In the genomic region with DNA sequence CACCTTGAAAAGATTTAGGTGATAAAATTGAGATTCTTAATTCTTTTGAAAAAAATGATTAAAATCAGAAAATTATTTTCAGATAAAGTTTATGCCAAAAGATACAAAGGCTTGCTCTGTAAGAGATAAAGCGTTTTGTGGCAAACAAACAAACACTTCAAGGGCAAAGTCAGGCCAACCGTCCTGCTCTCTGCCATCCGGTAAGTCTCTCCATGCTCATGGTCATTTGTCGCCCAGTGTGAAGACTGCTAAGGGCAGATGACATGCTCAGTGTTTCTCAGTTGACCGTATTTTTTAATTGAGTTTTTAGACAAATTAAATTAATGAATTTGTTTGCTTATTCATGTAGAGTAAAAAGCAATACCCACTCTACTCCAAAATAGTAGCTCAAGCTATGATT, we compare ENCODE assay signal across 28 cellular contexts.
"Had no signal": no experiment of that assay in that cellular context is flagged by ENCODE, and none has a peak within 500 bp of the region (broad histone marks: within the 10 kb centered on the region; RNA-seq: fewer than 3 reads in every experiment).

No MANE protein-coding gene starts in this region.

- H3K27me3 Mint-ChIP-seq: stimulated activated naive CD8-positive, alpha-beta T cell treated with anti-CD3 and anti-CD28 coated beads, Interleukin-15, amount 100 ng/mL, for 72 hours; stimulated activated naive CD8-positive, alpha-beta T cell treated with anti-CD3 and anti-CD28 coated beads, Interleukin-15, Interleukin-2, amounts not matched to agents 100 ng/mL and 50 ng/mL, for 24 hours; type B pancreatic cell had no signal

- H3K4me1 ChIP-seq: thyroid gland, tibial artery, transverse colon, uterus, vagina had no signal

- H3K27me3 ChIP-seq: stomach, suprapubic skin, testis, thyroid gland, tibial artery, tibial nerve, transverse colon, upper lobe of left lung, upper lobe of right lung, uterus, vagina had no signal

- H3K9me3 Mint-ChIP-seq: stimulated activated effector memory CD8-positive, alpha-beta T cell treated with anti-CD3 and anti-CD28 coated beads, Interleukin-12 subunit alpha, Interleukin-12 subunit beta, amount 100 ng/mL, for 72 hours; stimulated activated memory B cell treated with anti-CD40 and anti-IgM and Interleukin-4, amounts not matched to agents 10 μg/mL and 1 μg/mL and 100 μg/mL, for 72 hours; stimulated activated naive B cell treated with anti-CD40 and anti-IgM and Interleukin-4, amounts not matched to agents 10 μg/mL and 1 μg/mL and 100 μg/mL, for 72 hours; stimulated activated naive CD8-positive, alpha-beta T cell treated with anti-CD3 and anti-CD28 coated beads, Interleukin-15, amount 100 ng/mL, for 72 hours; stimulated activated naive CD8-positive, alpha-beta T cell treated with anti-CD3 and anti-CD28 coated beads, Interleukin-15, Interleukin-2, amounts not matched to agents 100 ng/mL and 50 ng/mL, for 24 hours; type B pancreatic cell had no signal

- DNase-seq: stimulated activated CD4-positive, alpha-beta T cell treated with anti-CD3 and anti-CD28 coated beads, Interleukin-2, amount 100 ng/mL, for 48 hours; stimulated activated CD4-positive, alpha-beta T cell treated with anti-CD3 and anti-CD28 coated beads, Interleukin-4, amount 100 ng/mL, for 1 hour; stimulated activated CD4-positive, alpha-beta T cell treated with anti-CD3 and anti-CD28 coated beads, Interleukin-4, amount 100 ng/mL, for 24 hours; stimulated activated CD4-positive, alpha-beta T cell treated with anti-CD3 and anti-CD28 coated beads, Interleukin-4, amount 100 ng/mL, for 4 hours; stimulated activated CD8-positive, alpha-beta memory T cell treated with anti-CD3 and anti-CD28 coated beads, Interleukin-4, amount 100 ng/mL, for 48 hours; stimulated activated naive B cell treated with anti-CD40 and anti-IgM and Interleukin-4, amounts not matched to agents 10 μg/mL and 1 μg/mL and 100 μg/mL, for 72 hours; stimulated activated naive CD4-positive, alpha-beta T cell; stimulated activated naive CD4-positive, alpha-beta T cell treated with Interleukin-2 at 50 U/mL for 16 hours; stimulated activated naive CD8-positive, alpha-beta T cell treated with anti-CD3 and anti-CD28 coated beads, Interleukin-15, amount 100 ng/mL, for 72 hours; stimulated activated naive CD8-positive, alpha-beta T cell treated with anti-CD3 and anti-CD28 coated beads, Interleukin-15, Interleukin-2, amounts not matched to agents 100 U/mL and 50 U/mL, for 24 hours; stomach; substantia nigra; testis; thyroid gland; tibial artery; transverse colon; trophoblast cell; upper lobe of left lung; upper lobe of right lung; uterus had no signal

- H3K4me1 Mint-ChIP-seq: stimulated activated memory B cell treated with anti-CD40 and anti-IgM and Interleukin-4, amounts not matched to agents 10 μg/mL and 1 μg/mL and 100 μg/mL, for 72 hours; stimulated activated naive B cell treated with anti-CD40 and anti-IgM and Interleukin-4, amounts not matched to agents 10 μg/mL and 1 μg/mL and 100 μg/mL, for 72 hours; stimulated activated naive CD8-positive, alpha-beta T cell treated with anti-CD3 and anti-CD28 coated beads, Interleukin-15, amount 100 ng/mL, for 72 hours had no signal

- H3K4me3 Mint-ChIP-seq: stimulated activated effector memory CD8-positive, alpha-beta T cell treated with anti-CD3 and anti-CD28 coated beads, Interleukin-12 subunit alpha, Interleukin-12 subunit beta, amount 100 ng/mL, for 72 hours; stimulated activated memory B cell treated with anti-CD40 and anti-IgM and Interleukin-4, amounts not matched to agents 10 μg/mL and 1 μg/mL and 100 μg/mL, for 72 hours; stimulated activated naive B cell treated with anti-CD40 and anti-IgM and Interleukin-4, amounts not matched to agents 10 μg/mL and 1 μg/mL and 100 μg/mL, for 72 hours; stimulated activated naive CD8-positive, alpha-beta T cell treated with anti-CD3 and anti-CD28 coated beads, Interleukin-15, amount 100 ng/mL, for 72 hours; stimulated activated naive CD8-positive, alpha-beta T cell treated with anti-CD3 and anti-CD28 coated beads, Interleukin-15, Interleukin-2, amounts not matched to agents 100 ng/mL and 50 ng/mL, for 24 hours; type B pancreatic cell had no signal

- H3K36me3 ChIP-seq: stomach, suprapubic skin, thoracic aorta, thyroid gland, tibial artery, tibial nerve, transverse colon, upper lobe of left lung, upper lobe of right lung, uterus, vagina had no signal

- H3K36me3 Mint-ChIP-seq: stimulated activated effector memory CD8-positive, alpha-beta T cell treated with anti-CD3 and anti-CD28 coated beads, Interleukin-12 subunit alpha, Interleukin-12 subunit beta, amount 100 ng/mL, for 72 hours; stimulated activated memory B cell treated with anti-CD40 and anti-IgM and Interleukin-4, amounts not matched to agents 10 μg/mL and 1 μg/mL and 100 μg/mL, for 72 hours; stimulated activated naive B cell treated with anti-CD40 and anti-IgM and Interleukin-4, amounts not matched to agents 10 μg/mL and 1 μg/mL and 100 μg/mL, for 72 hours; type B pancreatic cell had no signal

- H3K27ac Mint-ChIP-seq: stimulated activated effector memory CD8-positive, alpha-beta T cell treated with anti-CD3 and anti-CD28 coated beads, Interleukin-12 subunit alpha, Interleukin-12 subunit beta, amount 100 ng/mL, for 72 hours; stimulated activated memory B cell treated with anti-CD40 and anti-IgM and Interleukin-4, amounts not matched to agents 10 μg/mL and 1 μg/mL and 100 μg/mL, for 72 hours; stimulated activated naive B cell treated with anti-CD40 and anti-IgM and Interleukin-4, amounts not matched to agents 10 μg/mL and 1 μg/mL and 100 μg/mL, for 72 hours; stimulated activated naive CD8-positive, alpha-beta T cell treated with anti-CD3 and anti-CD28 coated beads, Interleukin-15, amount 100 ng/mL, for 72 hours; stimulated activated naive CD8-positive, alpha-beta T cell treated with anti-CD3 and anti-CD28 coated beads, Interleukin-15, Interleukin-2, amounts not matched to agents 100 ng/mL and 50 ng/mL, for 24 hours; type B pancreatic cell had no signal

- H3K4me3 ChIP-seq: stomach, suprapubic skin, testis, thoracic aorta, thyroid gland, tibial artery, tibial nerve, transverse colon, upper lobe of left lung, upper lobe of right lung, uterus, vagina had no signal

- H3K9me3 ChIP-seq: stomach, suprapubic skin, testis, thoracic aorta, thyroid gland, tibial artery, tibial nerve, transverse colon, upper lobe of left lung, upper lobe of right lung, uterus, vagina had no signal

- H3K27ac ChIP-seq: suprapubic skin, testis, thoracic aorta, thyroid gland, tibial artery, tibial nerve, transverse colon, upper lobe of right lung, uterus, vagina had no signal

- ATAC-seq: stimulated activated effector memory CD8-positive, alpha-beta T cell treated with anti-CD3 and anti-CD28 coated beads, Interleukin-12 subunit alpha, Interleukin-12 subunit beta, amount 100 ng/mL, for 72 hours; stimulated activated memory B cell treated with anti-CD40 and anti-IgM and Interleukin-4, amounts not matched to agents 10 μg/mL and 1 μg/mL and 100 μg/mL, for 72 hours; stimulated activated naive B cell treated with anti-CD40 and anti-IgM and Interleukin-4, amounts not matched to agents 10 μg/mL and 1 μg/mL and 100 μg/mL, for 72 hours; stimulated activated naive CD8-positive, alpha-beta T cell treated with anti-CD3 and anti-CD28 coated beads, Interleukin-15, amount 100 ng/mL, for 72 hours; stimulated activated naive CD8-positive, alpha-beta T cell treated with anti-CD3 and anti-CD28 coated beads, Interleukin-15, Interleukin-2, amounts not matched to agents 100 U/mL and 50 U/mL, for 24 hours; upper lobe of right lung had no signal
